Comparison of ENCODE assay signal across 24 cellular contexts in genomic region chr7:25708211-25708610, GRCh38.
A peak's percentile ranks its signal among the peaks of the same experiment; 100 is the strongest.
DNase-seq lines count a peak whose midpoint lies in the region; ATAC-seq and TF ChIP-seq lines count a peak whose summit lies in the region.
"Had no signal": no experiment of that assay in that cellular context is flagged by ENCODE, and none has a peak within 500 bp of the region (broad histone marks: within the 10 kb centered on the region; RNA-seq: fewer than 3 reads in every experiment).

No MANE protein-coding gene starts in this region.

- H3K27me3 Mint-ChIP-seq in mesothelial cell of epicardium (ENCODE audit: low read depth) = no peaks in the 10 kb centered on the region
- peaks cover 10% of the 10 kb centered on the region for H3K27me3 Mint-ChIP-seq in activated CD4-positive, alpha-beta T cell treated with anti-CD3 and anti-CD28 coated beads, Interleukin-2, amount 10 ng/mL, durations not matched to agents 24 days and 14 days
- peaks cover 18% of the 10 kb centered on the region for H3K27me3 Mint-ChIP-seq in type B pancreatic cell
- H3K27me3 Mint-ChIP-seq: CD4-positive, alpha-beta T cell had no signal

- ATAC-seq in GM21367 (IDR thresholded peaks at IDR 0.05; ENCODE audit: unreplicated experiment) = no peak
- ATAC-seq: GM12878 had no signal

- no peak for TF ChIP-seq POLR2A in sigmoid colon (IDR thresholded peaks at IDR 0.05)

- H3K36me3 Mint-ChIP-seq in mesothelial cell of epicardium (no peaks in the 10 kb centered on the region), type B pancreatic cell (no peaks in the 10 kb centered on the region)
- no peaks in the 10 kb centered on the region for H3K36me3 Mint-ChIP-seq in activated CD4-positive, alpha-beta T cell treated with anti-CD3 and anti-CD28 coated beads, Interleukin-2, amount 10 ng/mL, durations not matched to agents 24 days and 14 days (ENCODE audit: low read depth)

- H3K4me3 Mint-ChIP-seq in mesothelial cell of epicardium (no peak overlapping the region), type B pancreatic cell (no peak overlapping the region)
- H3K4me3 Mint-ChIP-seq in activated CD4-positive, alpha-beta T cell treated with anti-CD3 and anti-CD28 coated beads, Interleukin-2, amount 10 ng/mL, durations not matched to agents 24 days and 14 days = no peak overlapping the region
- H3K4me3 Mint-ChIP-seq: CD4-positive, alpha-beta T cell; HFFc6 had no signal

- TF ChIP-seq EP300 in sigmoid colon (IDR thresholded peaks at IDR 0.05) = no peak

- H3K36me3 ChIP-seq in Karpas-422 (ENCODE audit: insufficient read depth, low read length) (no peaks in the 10 kb centered on the region), ectodermal cell (ENCODE audit: control insufficient read depth, insufficient read depth, low read length) (no peaks in the 10 kb centered on the region), sigmoid colon (no peaks in the 10 kb centered on the region)
- H3K36me3 ChIP-seq: BE2C, Peyer's patch, SJCRH30 had no signal

- no peaks in the 10 kb centered on the region for H3K9me2 ChIP-seq in Karpas-422 (replicated peaks; ENCODE audit: insufficient read depth, low read length)

- H3K4me1 ChIP-seq in Karpas-422 (ENCODE audit: low read length) (no peaks in the 10 kb centered on the region), ectodermal cell (ENCODE audit: control insufficient read depth, insufficient read depth, low read length) (peaks cover 6% of the 10 kb centered on the region), sigmoid colon (peaks cover 0 to 31% (median 24%) of the 10 kb centered on the region in 4 donors)
- H3K4me1 ChIP-seq: Peyer's patch had no signal

- no peaks in the 10 kb centered on the region for H4K20me1 ChIP-seq in Karpas-422 (ENCODE audit: insufficient read depth, low read depth, low read length)

- H3K27ac Mint-ChIP-seq in mesothelial cell of epicardium = peak overlapping the region; percentile 55
- H3K27ac Mint-ChIP-seq in activated CD4-positive, alpha-beta T cell treated with anti-CD3 and anti-CD28 coated beads, Interleukin-2, amount 10 ng/mL, durations not matched to agents 24 days and 14 days = no peak overlapping the region
- H3K27ac Mint-ChIP-seq in type B pancreatic cell = no peak overlapping the region
- H3K27ac Mint-ChIP-seq: CD4-positive, alpha-beta T cell; HFFc6 had no signal

- H3K4me1 Mint-ChIP-seq in mesothelial cell of epicardium (peaks cover 21% of the 10 kb centered on the region), type B pancreatic cell (ENCODE audit: unreplicated experiment) (peaks cover 29% of the 10 kb centered on the region)
- H3K4me1 Mint-ChIP-seq in activated CD4-positive, alpha-beta T cell treated with anti-CD3 and anti-CD28 coated beads, Interleukin-2, amount 10 ng/mL, durations not matched to agents 24 days and 14 days = no peaks in the 10 kb centered on the region

- no peak overlapping the region for H3K4me2 ChIP-seq in Karpas-422 (ENCODE audit: low read depth, low read length, poor library complexity, severe bottlenecking)
- H3K4me2 ChIP-seq: KMS-11 had no signal

- WGBS in ectodermal cell, 2 experiments = 66 to 77% methylated on average over 6 of the region's 6 CpGs
- 81 to 84% methylated on average over 6 of the region's 6 CpGs for WGBS in sigmoid colon, 2 donors

- H3K9me3 Mint-ChIP-seq in mesothelial cell of epicardium = peaks cover 7% of the 10 kb centered on the region
- peaks cover 5% of the 10 kb centered on the region for H3K9me3 Mint-ChIP-seq in activated CD4-positive, alpha-beta T cell treated with anti-CD3 and anti-CD28 coated beads, Interleukin-2, amount 10 ng/mL, durations not matched to agents 24 days and 14 days
- H3K9me3 Mint-ChIP-seq in type B pancreatic cell = peaks cover 20% of the 10 kb centered on the region

- DNase-seq in Karpas-422 = peak; percentile 21
- DNase-seq in mesothelial cell of epicardium (ENCODE audit: low spot score in 2 of 2, unreplicated experiment in 2 of 2) = no peak
- no peak for DNase-seq in sigmoid colon
- no peak for DNase-seq in activated CD4-positive, alpha-beta T cell treated with anti-CD3 and anti-CD28 coated beads, Interleukin-2, amount 10 ng/mL, durations not matched to agents 24 days and 14 days
- no peak for DNase-seq in activated effector memory CD4-positive, alpha-beta T cell treated with anti-CD3 and anti-CD28 coated beads, Interleukin-2, amount 50 U/mL, for 16 hours
- no peak for DNase-seq in type B pancreatic cell (ENCODE audit: extremely low spot score, unreplicated experiment)
- DNase-seq: BE2C; CD4-positive, alpha-beta T cell; COR-L47; DMS79; H7; HFFc6; NCI-H1105 treated with DMSO at 0.1 percent for 48 hours; NCI-H2081; NCI-H2171; NCI-H345; NCI-H524; NCI-H82; Peyer's patch had no signal

- H3K27ac ChIP-seq in Karpas-422 (ENCODE audit: low read length) (no peak overlapping the region), ectodermal cell (ENCODE audit: insufficient read depth, low read depth, low read length, poor library complexity, severe bottlenecking) (peak overlapping the region; percentile 19), sigmoid colon (peak overlapping the region in 3 of 4 donors; percentile 7 to 41 (median 22))
- H3K27ac ChIP-seq: KMS-11, Peyer's patch, SJCRH30 had no signal

- H3K27me3 ChIP-seq in Karpas-422 (ENCODE audit: low read length) (no peaks in the 10 kb centered on the region; the same call in 1 of the 2 replicates), ectodermal cell (ENCODE audit: control insufficient read depth, insufficient read depth, low read length, poor library complexity, severe bottlenecking) (no peaks in the 10 kb centered on the region), sigmoid colon (no peaks in the 10 kb centered on the region)
- H3K27me3 ChIP-seq: BE2C, Peyer's patch, SJCRH30 had no signal

- no peak for TF ChIP-seq CTCF in mesothelial cell of epicardium (IDR thresholded peaks at IDR 0.05; ENCODE audit: unreplicated experiment)
- no peak for TF ChIP-seq CTCF in sigmoid colon (IDR thresholded peaks at IDR 0.05)
- TF ChIP-seq CTCF in type B pancreatic cell (conservative IDR thresholded peaks at IDR 0.05) = no peak

- H3K9me3 ChIP-seq in Karpas-422 (ENCODE audit: low read length) (no peaks in the 10 kb centered on the region), ectodermal cell (ENCODE audit: control insufficient read depth, low read length) (no peaks in the 10 kb centered on the region), sigmoid colon (no peaks in the 10 kb centered on the region)
- H3K9me3 ChIP-seq: BE2C, Peyer's patch had no signal

- no peaks in the 10 kb centered on the region for H3K79me2 ChIP-seq in Karpas-422 (ENCODE audit: low read length)

- intact Hi-C loops in sigmoid colon (cut with DNase I) = no loop called here
- intact Hi-C loops in activated CD4-positive, alpha-beta T cell treated with anti-CD3 and anti-CD28 coated beads, Interleukin-2, amount 10 ng/mL, durations not matched to agents 24 days and 14 days (cut with micrococcal nuclease) = no loop called here

- no peak overlapping the region for H3K9ac ChIP-seq in Karpas-422 (ENCODE audit: low read length)
- H3K9ac ChIP-seq: KMS-11 had no signal

- H3K4me3 ChIP-seq in Karpas-422 (ENCODE audit: low read length) (no peak overlapping the region), ectodermal cell (ENCODE audit: insufficient read depth, low read depth, low read length) (no peak overlapping the region), sigmoid colon (no peak overlapping the region)
- H3K4me3 ChIP-seq: GM12878, Peyer's patch, SJCRH30 had no signal

- no peak overlapping the region for H2AFZ ChIP-seq in Karpas-422 (ENCODE audit: low read length)
